In genomic region chr2:170873035-170873692, GRCh38 we compare ENCODE assay signal across 1 cellular context.
TF ChIP-seq lines count a peak whose summit lies in the region.

No MANE protein-coding gene starts in this region.

TF ChIP-seq in HepG2, 621 proteins besides CTCF, POLR2A, EP300 and RAD21 (continued from another document and continues in another):
- TF ChIP-seq ZNF281 (CRISPR knock-in tag; IDR thresholded peaks at IDR 0.05; ENCODE audit: borderline replicate concordance) (no peak), ZNF362 (CRISPR knock-in tag; IDR thresholded peaks at IDR 0.05; ENCODE audit: borderline replicate concordance) (no peak), RFXANK (CRISPR knock-in tag; IDR thresholded peaks at IDR 0.05) (no peak), ZNF280B (CRISPR knock-in tag; IDR thresholded peaks at IDR 0.05; ENCODE audit: borderline replicate concordance) (no peak), ZBTB42 (CRISPR knock-in tag; IDR thresholded peaks at IDR 0.05) (no peak), GLMP (CRISPR knock-in tag; IDR thresholded peaks at IDR 0.05; ENCODE audit: borderline replicate concordance) (no peak), DMAP1 (CRISPR knock-in tag; IDR thresholded peaks at IDR 0.05) (no peak), ZNF547 (CRISPR knock-in tag; IDR thresholded peaks at IDR 0.05) (no peak), POGZ (CRISPR knock-in tag; IDR thresholded peaks at IDR 0.05) (0 out of 2 replicates have a peak, but pooled peaks have one; percentile 23), HNRNPK (IDR thresholded peaks at IDR 0.05; ENCODE audit: low read depth, low read length, poor library complexity, severe bottlenecking) (no peak), FOXP4 (CRISPR knock-in tag; IDR thresholded peaks at IDR 0.05) (0 out of 2 replicates have a peak, but pooled peaks have one; percentile 38), SATB2 (CRISPR knock-in tag; IDR thresholded peaks at IDR 0.05) (no peak), ZNF580 (CRISPR knock-in tag; IDR thresholded peaks at IDR 0.05; ENCODE audit: borderline replicate concordance, low read depth) (no peak), JUN (CRISPR knock-in tag; IDR thresholded peaks at IDR 0.05) (no peak), BRCA1 (CRISPR knock-in tag; IDR thresholded peaks at IDR 0.05) (no peak), ZNF331 (CRISPR knock-in tag; IDR thresholded peaks at IDR 0.05) (peak; percentile 20; the same call in 1 of the 2 replicates), RXRB (CRISPR knock-in tag; IDR thresholded peaks at IDR 0.05; ENCODE audit: borderline replicate concordance) (peak; percentile 78; the same call in 1 of the 2 replicates), RARG (CRISPR knock-in tag; IDR thresholded peaks at IDR 0.05; ENCODE audit: low read depth) (no peak), SOX5 (CRISPR knock-in tag; IDR thresholded peaks at IDR 0.05; ENCODE audit: borderline replicate concordance) (peak; percentile 58; the same call in 1 of the 2 replicates), ZBTB33 (CRISPR knock-in tag; IDR thresholded peaks at IDR 0.05) (peak; percentile 50; the same call in 1 of the 2 replicates), ZNF883 (CRISPR knock-in tag; IDR thresholded peaks at IDR 0.05; ENCODE audit: not compliant biosample characterization) (peak; percentile 38), BORCS8-MEF2B (CRISPR knock-in tag; IDR thresholded peaks at IDR 0.05) (0 out of 2 replicates have a peak, but pooled peaks have one; percentile 30), ZNF432 (CRISPR knock-in tag; IDR thresholded peaks at IDR 0.05; ENCODE audit: borderline replicate concordance) (no peak), AGO1 (IDR thresholded peaks at IDR 0.05; ENCODE audit: low read depth, low read length, poor library complexity, severe bottlenecking) (no peak), FOXJ3 (CRISPR knock-in tag; IDR thresholded peaks at IDR 0.05; ENCODE audit: borderline replicate concordance) (no peak), HMGXB4 (CRISPR knock-in tag; IDR thresholded peaks at IDR 0.05; ENCODE audit: borderline replicate concordance in 1 of 2, low read depth in 1 of 2) (peak; percentile 66 to 71; a peak in 3 of 4 replicates), RARA (CRISPR knock-in tag; IDR thresholded peaks at IDR 0.05) (peak; percentile 95), TIGD3 (CRISPR knock-in tag; IDR thresholded peaks at IDR 0.05; ENCODE audit: borderline replicate concordance) (no peak), ELF3 (CRISPR knock-in tag; IDR thresholded peaks at IDR 0.05) (peak; percentile 67), ZNF263 (CRISPR knock-in tag; IDR thresholded peaks at IDR 0.05) (no peak), ZNF574 (CRISPR knock-in tag; IDR thresholded peaks at IDR 0.05) (0 out of 2 replicates have a peak, but pooled peaks have one; percentile 33), ZNF597 (CRISPR knock-in tag; IDR thresholded peaks at IDR 0.05) (no peak), ZNF770 (CRISPR knock-in tag; IDR thresholded peaks at IDR 0.05) (no peak), ZNF333 (CRISPR knock-in tag; IDR thresholded peaks at IDR 0.05; ENCODE audit: borderline replicate concordance) (no peak)
